Comparison of ENCODE assay signal across 8 cellular contexts in genomic region chr4:40628888-40629287, GRCh38. TPM values are rescaled to one million over a fixed set of nuclear protein-coding genes. Genes with fewer than 3 reads are reported as not detected.
DNase-seq lines count a peak whose midpoint lies in the region; ATAC-seq, FAIRE-seq and TF ChIP-seq lines count a peak whose summit lies in the region.

No MANE protein-coding gene starts in this region.

- H3K4me1 ChIP-seq in gastrocnemius medialis: peaks cover 0 to 6% of the 10 kb centered on the region in 2 donors

- peaks cover 6 to 34% (median 24%) of the 10 kb centered on the region in 3 donors for H3K27me3 ChIP-seq in gastrocnemius medialis

- FAIRE-seq in GM12892 (lab: Jason Lieb, UNC): peak; percentile 76

- H3K4me3 Mint-ChIP-seq in T-helper 17 cell: peak overlapping the region; percentile 86

- peaks cover 54% of the 10 kb centered on the region for H3K27me3 Mint-ChIP-seq in T-helper 17 cell

- intact Hi-C loops in gastrocnemius medialis (cut with DNase I; ENCODE audit: low total_unique reads): no loop called here

- TF ChIP-seq POLR2A in GM12892 (IDR thresholded peaks at IDR 0.05; ENCODE audit: low read depth, low read length): no peak
- no peak for TF ChIP-seq POLR2A in gastrocnemius medialis (IDR thresholded peaks at IDR 0.05)

- no peak overlapping the region for H3K27ac ChIP-seq in gastrocnemius medialis

- H3K36me3 ChIP-seq in gastrocnemius medialis: no peaks in the 10 kb centered on the region

- no peak overlapping the region for H3K27ac Mint-ChIP-seq in T-helper 17 cell

- in situ Hi-C loops in gastrocnemius medialis (cut with MboI; ENCODE audit: low sequenced_read_pairs in 4 of 4): no loop called here

- peak overlapping the region; percentile 49 to 54 for H3K4me3 ChIP-seq in foreskin fibroblast (ENCODE audit: low read depth in 1 of 2, low read length in 2 of 2)
- H3K4me3 ChIP-seq in gastrocnemius medialis: peak overlapping the region; percentile 47 to 61 (median 54)

- H3K4me1 Mint-ChIP-seq in T-helper 17 cell: peaks cover 13% of the 10 kb centered on the region

- TF ChIP-seq CTCF in foreskin fibroblast (IDR thresholded peaks at IDR 0.05; ENCODE audit: low read depth, low read length) (no peak), gastrocnemius medialis (IDR thresholded peaks at IDR 0.05 in 4 of 5, conservative IDR thresholded peaks at IDR 0.05 in 1 of 5) (no peak)

- H3K36me3 Mint-ChIP-seq in T-helper 17 cell (ENCODE audit: low read depth): peaks cover 4% of the 10 kb centered on the region

- H3K9me3 ChIP-seq in T-helper 17 cell (ENCODE audit: control insufficient read depth, low read length, poor library complexity, severe bottlenecking) (no peaks in the 10 kb centered on the region), gastrocnemius medialis (no peaks in the 10 kb centered on the region)

- ATAC-seq in T-helper 17 cell: no peak
- ATAC-seq in gastrocnemius medialis: no peak
- ATAC-seq in HG02763 (IDR thresholded peaks at IDR 0.05; ENCODE audit: unreplicated experiment): no peak
- no peak for ATAC-seq in HG02610 (IDR thresholded peaks at IDR 0.05; ENCODE audit: unreplicated experiment)

- DNase-seq in GM12892 (ENCODE audit: insufficient read length) (no peak), T-helper 17 cell (no peak), foreskin fibroblast (no peak), gastrocnemius medialis (no peak), NCI-H345 (lab: John Stamatoyannopoulos, UW) (no peak), HuH-7 (ENCODE audit: low spot score) (no peak)

RNA-seq across cellular contexts. Expression of gene RBM47, which starts 0.8 kb away (rescaled TPM):
- 10.6 TPM for polyA plus RNA-seq in GM12892 (2012; ENCODE audit: missing spikeins)
- total RNA-seq in T-helper 17 cell (1 to 10 TPM in 1 of 2 donors, under 1 TPM in 1; 0.91 to 3.4 TPM), gastrocnemius medialis (1 to 10 TPM; 1.5 to 8.7 (median 4.3) TPM)
